In genomic region chr12:57454566-57455373, GRCh38 we compare ENCODE assay signal across 1 cellular context.
TF ChIP-seq lines count a peak whose summit lies in the region.

Gene INHBE (plus strand): TSS chr12:57455307. CDS start chr12:57455537, 230 bp downstream.

TF ChIP-seq in HepG2, 621 proteins besides CTCF, POLR2A, EP300 and RAD21 (continued from another document and continues in another):
- TF ChIP-seq KDM2A (CRISPR knock-in tag; IDR thresholded peaks at IDR 0.05; ENCODE audit: borderline replicate concordance, low read depth): peak; percentile 66; the same call in 1 of the 2 replicates
- TF ChIP-seq CHD4 (IDR thresholded peaks at IDR 0.05; ENCODE audit: borderline replicate concordance, low read length): peak; percentile 72; the same call in 1 of the 2 replicates
- peak; percentile 95 for TF ChIP-seq SKI (IDR thresholded peaks at IDR 0.05; ENCODE audit: partially characterized antibody)
- TF ChIP-seq ZNF740 (CRISPR knock-in tag; IDR thresholded peaks at IDR 0.05): peak; percentile 95
- peak; percentile 80; the same call in 1 of the 2 replicates for TF ChIP-seq ZNF556 (CRISPR knock-in tag; IDR thresholded peaks at IDR 0.05; ENCODE audit: borderline replicate concordance)
- TF ChIP-seq HDAC6 (IDR thresholded peaks at IDR 0.05; ENCODE audit: low read depth, low read length): no peak
- peak; percentile 44; the same call in 1 of the 2 replicates for TF ChIP-seq CREB1 (IDR thresholded peaks at IDR 0.05)
- TF ChIP-seq CREB1 (CRISPR knock-in tag; IDR thresholded peaks at IDR 0.05): no peak; the same call in none of the 2 replicates
- 0 out of 2 replicates have a peak, but pooled peaks have one; percentile 42 for TF ChIP-seq ZNF280D (CRISPR knock-in tag; IDR thresholded peaks at IDR 0.05)
- peak; percentile 82; the same call in 1 of the 2 replicates for TF ChIP-seq ZFP91 (CRISPR knock-in tag; IDR thresholded peaks at IDR 0.05; ENCODE audit: borderline replicate concordance)
- peak; percentile 25 for TF ChIP-seq PHF5A (CRISPR knock-in tag; IDR thresholded peaks at IDR 0.05; ENCODE audit: low read depth, unreplicated experiment)
- no peak for TF ChIP-seq ZNF30 (CRISPR knock-in tag; IDR thresholded peaks at IDR 0.05)
- TF ChIP-seq FOXK1 (CRISPR knock-in tag; IDR thresholded peaks at IDR 0.05; ENCODE audit: borderline replicate concordance, low read depth): no peak; the same call in 1 of the 2 replicates
- peak; percentile 98 for TF ChIP-seq SKIL (CRISPR knock-in tag; IDR thresholded peaks at IDR 0.05; ENCODE audit: borderline replicate concordance)
- TF ChIP-seq MNT (IDR thresholded peaks at IDR 0.05): peak; percentile 82
- TF ChIP-seq MXD3 (CRISPR knock-in tag; IDR thresholded peaks at IDR 0.05): 0 out of 2 replicates have a peak, but pooled peaks have one; percentile 5
- TF ChIP-seq ZNF691 (CRISPR knock-in tag; IDR thresholded peaks at IDR 0.05; ENCODE audit: borderline replicate concordance, low read depth): peak; percentile 76; the same call in 1 of the 2 replicates
- TF ChIP-seq ZNF839 (CRISPR knock-in tag; IDR thresholded peaks at IDR 0.05; ENCODE audit: borderline replicate concordance): peak; percentile 67; the same call in 1 of the 2 replicates
- peak; percentile 94 for TF ChIP-seq ESRRA (CRISPR knock-in tag; IDR thresholded peaks at IDR 0.05; ENCODE audit: low read depth)
- no peak for TF ChIP-seq ZNF572 (CRISPR knock-in tag; IDR thresholded peaks at IDR 0.05)
- peak; percentile 91 for TF ChIP-seq SP2 (CRISPR knock-in tag; IDR thresholded peaks at IDR 0.05)
- peak; percentile 63; the same call in 1 of the 2 replicates for TF ChIP-seq ZNF547 (CRISPR knock-in tag; IDR thresholded peaks at IDR 0.05)
- peak; percentile 86 for TF ChIP-seq NFYB (CRISPR knock-in tag; IDR thresholded peaks at IDR 0.05)
- 0 out of 2 replicates have a peak, but pooled peaks have one; percentile 25 for TF ChIP-seq ZFP36L1 (CRISPR knock-in tag; IDR thresholded peaks at IDR 0.05)
- TF ChIP-seq ZC3H13 (CRISPR knock-in tag; IDR thresholded peaks at IDR 0.05): 0 out of 2 replicates have a peak, but pooled peaks have one; percentile 61
- TF ChIP-seq ZBTB8A (CRISPR knock-in tag; IDR thresholded peaks at IDR 0.05; ENCODE audit: borderline replicate concordance, low read depth): no peak
- no peak for TF ChIP-seq PAX8 (CRISPR knock-in tag; IDR thresholded peaks at IDR 0.05; ENCODE audit: borderline replicate concordance)
- peak; percentile 53; the same call in 1 of the 2 replicates for TF ChIP-seq TRIM24 (CRISPR knock-in tag; IDR thresholded peaks at IDR 0.05)
- peak; percentile 93 for TF ChIP-seq PATZ1 (CRISPR knock-in tag; IDR thresholded peaks at IDR 0.05)
- peak; percentile 87 for TF ChIP-seq JUND (CRISPR knock-in tag; IDR thresholded peaks at IDR 0.05)
- TF ChIP-seq ARID5B (CRISPR knock-in tag; IDR thresholded peaks at IDR 0.05): peak; percentile 93
- peak; percentile 79; the same call in 1 of the 2 replicates for TF ChIP-seq MXD4 (CRISPR knock-in tag; IDR thresholded peaks at IDR 0.05)
- peak; percentile 63 for TF ChIP-seq ZNF18 (CRISPR knock-in tag; IDR thresholded peaks at IDR 0.05; ENCODE audit: insufficient replicate concordance)
- no peak; the same call in 1 of the 2 replicates for TF ChIP-seq ZNF558 (CRISPR knock-in tag; IDR thresholded peaks at IDR 0.05; ENCODE audit: borderline replicate concordance)
- 0 out of 2 replicates have a peak, but pooled peaks have one; percentile 24 for TF ChIP-seq HOXD1 (CRISPR knock-in tag; IDR thresholded peaks at IDR 0.05)
- peak; percentile 47; the same call in 1 of the 2 replicates for TF ChIP-seq GMEB1 (CRISPR knock-in tag; IDR thresholded peaks at IDR 0.05; ENCODE audit: borderline replicate concordance)
- TF ChIP-seq ARNTL (CRISPR knock-in tag; IDR thresholded peaks at IDR 0.05): peak; percentile 96
- 0 out of 2 replicates have a peak, but pooled peaks have one; percentile 68 for TF ChIP-seq NRL (CRISPR knock-in tag; IDR thresholded peaks at IDR 0.05; ENCODE audit: borderline replicate concordance)
- peak; percentile 89 for TF ChIP-seq NCOR1 (IDR thresholded peaks at IDR 0.05; ENCODE audit: borderline replicate concordance, low read length)
